Comparison of ENCODE assay signal across 29 cellular contexts in genomic region chr11:17547932-17548331, GRCh38.
DNase-seq lines count a peak whose midpoint lies in the region; ATAC-seq and TF ChIP-seq lines count a peak whose summit lies in the region.
"Had no signal": no experiment of that assay in that cellular context is flagged by ENCODE, and none has a peak within 500 bp of the region (broad histone marks: within the 10 kb centered on the region; RNA-seq: fewer than 3 reads in every experiment).

No MANE protein-coding gene starts in this region.

- H3K4me3 ChIP-seq in GM12864 (ENCODE audit: low read depth, low read length) (no peak overlapping the region), WERI-Rb-1 (ENCODE audit: low read depth, low read length) (no peak overlapping the region)
- H3K4me3 ChIP-seq: GM23248, heart right ventricle, left ventricle myocardium inferior, ovary, testis had no signal

- TF ChIP-seq CTCF in GM12864 (IDR thresholded peaks at IDR 0.05; ENCODE audit: low read depth, low read length, missing control alignments): peak; percentile 7
- TF ChIP-seq CTCF in WERI-Rb-1 (IDR thresholded peaks at IDR 0.05; ENCODE audit: low read depth, low read length): peak; percentile 50

- no peaks in the 10 kb centered on the region for H3K36me3 ChIP-seq in WERI-Rb-1
- H3K36me3 ChIP-seq: heart right ventricle, left ventricle myocardium inferior, ovary had no signal

- H3K27me3 ChIP-seq in WERI-Rb-1 (ENCODE audit: insufficient read depth, low read depth, severe bottlenecking): no peaks in the 10 kb centered on the region
- H3K27me3 ChIP-seq: ovary, testis had no signal

- ATAC-seq in HG02981 (IDR thresholded peaks at IDR 0.05; ENCODE audit: unreplicated experiment): no peak
- ATAC-seq: activated naive CD4-positive, alpha-beta T cell treated with anti-CD3 and anti-CD28 coated beads, Interleukin-2, amount 50 U/mL, for 72 hours; heart right ventricle; naive thymus-derived CD8-positive, alpha-beta T cell; right cardiac atrium had no signal

- DNase-seq in 8988T (peak; percentile 55), GM12864 (ENCODE audit: low read depth) (no peak), WERI-Rb-1 (no peak), iPS-NIHi11 (ENCODE audit: low spot score) (peak; percentile 52), DMS79 treated with DMSO at 0.1 percent for 48 hours (lab: John Stamatoyannopoulos, UW) (no peak), activated gamma-delta T cell treated with Interleukin-2 at 50 U/mL for 16 hours (no peak)
- DNase-seq in NK-92 treated with Interleukin-12 subunit alpha and Interleukin-12 subunit beta, amount 100 ng/mL, for 24 hours (lab: John Stamatoyannopoulos, UW): no peak
- DNase-seq: Calu3; heart right ventricle; immature natural killer cell; left ventricle myocardium inferior; midbrain; NCI-H1092; NCI-H187; NCI-H526 treated with DMSO at 0.1 percent for 48 hours; ovary; right cardiac atrium; SK-N-SH; stimulated activated CD4-positive, alpha-beta T cell treated with anti-CD3 and anti-CD28 coated beads, Interleukin-4, amount 100 ng/mL, for 4 hours; stimulated activated naive CD4-positive, alpha-beta T cell treated with Interleukin-2 at 50 U/mL for 16 hours; T-helper 2 cell; testis had no signal

- H3K9me3 ChIP-seq in WERI-Rb-1 (ENCODE audit: severe bottlenecking): no peaks in the 10 kb centered on the region
- H3K9me3 ChIP-seq: heart right ventricle, left ventricle myocardium inferior, ovary, SK-N-SH, testis had no signal

- H3K27ac ChIP-seq in WERI-Rb-1: no peak overlapping the region
- H3K27ac ChIP-seq: C4-2B, epithelial cell of prostate, GM23248, heart right ventricle, left ventricle myocardium inferior, ovary, RWPE1, testis had no signal

Comparison
In these comparisons a context has a peak if more than half of its experiments do, and no peak if none do; other contexts are left out.
1. DNase-seq: peak in 8988T (single experiment) and iPS-NIHi11 (single experiment); none in GM12864 (single experiment), WERI-Rb-1 (single experiment), NK-92 treated with Interleukin-12 subunit alpha and Interleukin-12 subunit beta, amount 100 ng/mL, for 24 hours (single experiment), DMS79 treated with DMSO at 0.1 percent for 48 hours (single experiment) and activated gamma-delta T cell treated with Interleukin-2 at 50 U/mL for 16 hours (single experiment).